Comparison of ENCODE assay signal across 1 cellular context in the genomic region with DNA sequence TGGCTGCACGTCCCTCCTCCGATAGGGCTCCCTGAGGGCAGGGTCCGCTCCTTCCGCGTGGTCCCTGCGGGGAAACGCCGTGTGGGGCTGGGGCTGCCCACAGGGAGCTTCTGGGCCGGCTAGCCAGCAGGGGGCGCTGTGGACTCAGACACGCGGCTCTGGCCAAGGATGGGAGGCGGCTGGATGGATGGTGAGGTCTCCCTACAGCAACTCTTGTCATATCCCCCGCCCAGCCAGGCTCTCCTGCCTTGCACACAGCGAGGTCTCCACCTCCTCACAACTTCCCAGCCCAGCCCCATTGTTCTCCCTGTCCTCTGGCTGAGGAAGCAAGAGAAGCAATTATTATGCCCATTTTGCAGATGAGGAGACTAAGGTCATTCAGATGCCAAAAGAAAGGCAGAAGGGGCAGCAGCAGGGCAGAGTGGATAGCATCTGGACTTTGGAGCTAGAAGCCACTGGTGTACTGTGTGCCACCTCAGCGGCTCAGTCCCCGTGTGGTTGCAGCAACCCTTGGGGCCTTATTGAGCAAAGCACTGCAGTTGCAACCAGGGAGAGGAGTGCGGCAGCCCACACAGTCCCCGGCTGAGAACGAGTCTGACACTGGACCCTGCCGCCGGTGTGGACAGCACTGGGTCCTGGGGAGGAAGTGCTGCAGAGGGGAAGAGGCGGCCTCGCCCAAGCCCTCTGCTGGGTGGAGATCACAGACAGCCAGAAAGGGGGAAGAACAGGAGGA.
TF ChIP-seq lines count a peak whose summit lies in the region.

No MANE protein-coding gene starts in this region.

TF ChIP-seq in HepG2, 621 proteins besides CTCF, POLR2A, EP300 and RAD21 (continued from another document and continues in another):
- TF ChIP-seq, protein P1, sequence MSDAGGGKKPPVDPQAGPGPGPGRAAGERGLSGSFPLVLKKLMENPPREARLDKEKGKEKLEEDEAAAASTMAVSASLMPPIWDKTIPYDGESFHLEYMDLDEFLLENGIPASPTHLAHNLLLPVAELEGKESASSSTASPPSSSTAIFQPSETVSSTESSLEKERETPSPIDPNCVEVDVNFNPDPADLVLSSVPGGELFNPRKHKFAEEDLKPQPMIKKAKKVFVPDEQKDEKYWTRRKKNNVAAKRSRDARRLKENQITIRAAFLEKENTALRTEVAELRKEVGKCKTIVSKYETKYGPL (CRISPR knock-in tag; IDR thresholded peaks at IDR 0.05) = no peak
- no peak for TF ChIP-seq MXD4 (CRISPR knock-in tag; IDR thresholded peaks at IDR 0.05)
- no peak for TF ChIP-seq ZNF674 (CRISPR knock-in tag; IDR thresholded peaks at IDR 0.05; ENCODE audit: low read depth)
- TF ChIP-seq HMG20A (CRISPR knock-in tag; IDR thresholded peaks at IDR 0.05; ENCODE audit: borderline replicate concordance) = no peak
- TF ChIP-seq, protein P2, sequence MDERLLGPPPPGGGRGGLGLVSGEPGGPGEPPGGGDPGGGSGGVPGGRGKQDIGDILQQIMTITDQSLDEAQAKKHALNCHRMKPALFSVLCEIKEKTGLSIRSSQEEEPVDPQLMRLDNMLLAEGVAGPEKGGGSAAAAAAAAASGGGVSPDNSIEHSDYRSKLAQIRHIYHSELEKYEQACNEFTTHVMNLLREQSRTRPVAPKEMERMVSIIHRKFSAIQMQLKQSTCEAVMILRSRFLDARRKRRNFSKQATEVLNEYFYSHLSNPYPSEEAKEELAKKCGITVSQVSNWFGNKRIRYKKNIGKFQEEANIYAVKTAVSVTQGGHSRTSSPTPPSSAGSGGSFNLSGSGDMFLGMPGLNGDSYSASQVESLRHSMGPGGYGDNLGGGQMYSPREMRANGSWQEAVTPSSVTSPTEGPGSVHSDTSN (CRISPR knock-in tag; IDR thresholded peaks at IDR 0.05) = 0 out of 2 replicates have a peak, but pooled peaks have one; percentile 15
- TF ChIP-seq NR2F2 (IDR thresholded peaks at IDR 0.05; ENCODE audit: borderline replicate concordance, low read depth) = no peak
- no peak for TF ChIP-seq ZNF777 (CRISPR knock-in tag; IDR thresholded peaks at IDR 0.05)
- TF ChIP-seq STAG1 (CRISPR knock-in tag; IDR thresholded peaks at IDR 0.05) = peak; percentile 95
- no peak for TF ChIP-seq ZNF17 (CRISPR knock-in tag; IDR thresholded peaks at IDR 0.05)
- peak; percentile 40; the same call in 1 of the 2 replicates for TF ChIP-seq ZNF562 (CRISPR knock-in tag; IDR thresholded peaks at IDR 0.05; ENCODE audit: borderline replicate concordance)
- no peak for TF ChIP-seq ZNF367 (CRISPR knock-in tag; IDR thresholded peaks at IDR 0.05; ENCODE audit: borderline replicate concordance)
- TF ChIP-seq IKZF4 (CRISPR knock-in tag; IDR thresholded peaks at IDR 0.05; ENCODE audit: borderline replicate concordance, low read depth, not compliant biosample characterization) = peak; percentile 65
- TF ChIP-seq, protein P3, sequence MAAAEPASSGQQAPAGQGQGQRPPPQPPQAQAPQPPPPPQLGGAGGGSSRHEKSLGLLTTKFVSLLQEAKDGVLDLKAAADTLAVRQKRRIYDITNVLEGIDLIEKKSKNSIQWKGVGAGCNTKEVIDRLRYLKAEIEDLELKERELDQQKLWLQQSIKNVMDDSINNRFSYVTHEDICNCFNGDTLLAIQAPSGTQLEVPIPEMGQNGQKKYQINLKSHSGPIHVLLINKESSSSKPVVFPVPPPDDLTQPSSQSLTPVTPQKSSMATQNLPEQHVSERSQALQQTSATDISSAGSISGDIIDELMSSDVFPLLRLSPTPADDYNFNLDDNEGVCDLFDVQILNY (CRISPR knock-in tag; conservative IDR thresholded peaks at IDR 0.05) = no peak
- TF ChIP-seq ZNF776 (CRISPR knock-in tag; IDR thresholded peaks at IDR 0.05) = no peak
- peak; percentile 63; the same call in 1 of the 2 replicates for TF ChIP-seq ZNF891 (CRISPR knock-in tag; IDR thresholded peaks at IDR 0.05)
- TF ChIP-seq, protein P4, sequence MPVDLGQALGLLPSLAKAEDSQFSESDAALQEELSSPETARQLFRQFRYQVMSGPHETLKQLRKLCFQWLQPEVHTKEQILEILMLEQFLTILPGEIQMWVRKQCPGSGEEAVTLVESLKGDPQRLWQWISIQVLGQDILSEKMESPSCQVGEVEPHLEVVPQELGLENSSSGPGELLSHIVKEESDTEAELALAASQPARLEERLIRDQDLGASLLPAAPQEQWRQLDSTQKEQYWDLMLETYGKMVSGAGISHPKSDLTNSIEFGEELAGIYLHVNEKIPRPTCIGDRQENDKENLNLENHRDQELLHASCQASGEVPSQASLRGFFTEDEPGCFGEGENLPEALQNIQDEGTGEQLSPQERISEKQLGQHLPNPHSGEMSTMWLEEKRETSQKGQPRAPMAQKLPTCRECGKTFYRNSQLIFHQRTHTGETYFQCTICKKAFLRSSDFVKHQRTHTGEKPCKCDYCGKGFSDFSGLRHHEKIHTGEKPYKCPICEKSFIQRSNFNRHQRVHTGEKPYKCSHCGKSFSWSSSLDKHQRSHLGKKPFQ (CRISPR knock-in tag; IDR thresholded peaks at IDR 0.05; ENCODE audit: insufficient replicate concordance) = no peak
- no peak for TF ChIP-seq NAIF1 (CRISPR knock-in tag; IDR thresholded peaks at IDR 0.05; ENCODE audit: borderline replicate concordance)
- no peak for TF ChIP-seq ZNF260 (CRISPR knock-in tag; IDR thresholded peaks at IDR 0.05; ENCODE audit: borderline replicate concordance, low read depth)
- TF ChIP-seq HCFC1 (IDR thresholded peaks at IDR 0.05; ENCODE audit: low read depth, low read length) = no peak
- no peak for TF ChIP-seq REL (CRISPR knock-in tag; conservative IDR thresholded peaks at IDR 0.05)
- no peak for TF ChIP-seq ZNF775 (CRISPR knock-in tag; IDR thresholded peaks at IDR 0.05; ENCODE audit: borderline replicate concordance)
- no peak for TF ChIP-seq PHB2 (IDR thresholded peaks at IDR 0.05; ENCODE audit: partially characterized antibody)
- no peak for TF ChIP-seq ZNF841 (CRISPR knock-in tag; IDR thresholded peaks at IDR 0.05; ENCODE audit: borderline replicate concordance)
- no peak for TF ChIP-seq ZNF205 (CRISPR knock-in tag; IDR thresholded peaks at IDR 0.05)
- no peak for TF ChIP-seq SP140L (CRISPR knock-in tag; IDR thresholded peaks at IDR 0.05; ENCODE audit: borderline replicate concordance)
- peak; percentile 22 for TF ChIP-seq NRL (CRISPR knock-in tag; IDR thresholded peaks at IDR 0.05; ENCODE audit: borderline replicate concordance)
- no peak for TF ChIP-seq SMAD9 (CRISPR knock-in tag; IDR thresholded peaks at IDR 0.05)
- TF ChIP-seq, protein P5, sequence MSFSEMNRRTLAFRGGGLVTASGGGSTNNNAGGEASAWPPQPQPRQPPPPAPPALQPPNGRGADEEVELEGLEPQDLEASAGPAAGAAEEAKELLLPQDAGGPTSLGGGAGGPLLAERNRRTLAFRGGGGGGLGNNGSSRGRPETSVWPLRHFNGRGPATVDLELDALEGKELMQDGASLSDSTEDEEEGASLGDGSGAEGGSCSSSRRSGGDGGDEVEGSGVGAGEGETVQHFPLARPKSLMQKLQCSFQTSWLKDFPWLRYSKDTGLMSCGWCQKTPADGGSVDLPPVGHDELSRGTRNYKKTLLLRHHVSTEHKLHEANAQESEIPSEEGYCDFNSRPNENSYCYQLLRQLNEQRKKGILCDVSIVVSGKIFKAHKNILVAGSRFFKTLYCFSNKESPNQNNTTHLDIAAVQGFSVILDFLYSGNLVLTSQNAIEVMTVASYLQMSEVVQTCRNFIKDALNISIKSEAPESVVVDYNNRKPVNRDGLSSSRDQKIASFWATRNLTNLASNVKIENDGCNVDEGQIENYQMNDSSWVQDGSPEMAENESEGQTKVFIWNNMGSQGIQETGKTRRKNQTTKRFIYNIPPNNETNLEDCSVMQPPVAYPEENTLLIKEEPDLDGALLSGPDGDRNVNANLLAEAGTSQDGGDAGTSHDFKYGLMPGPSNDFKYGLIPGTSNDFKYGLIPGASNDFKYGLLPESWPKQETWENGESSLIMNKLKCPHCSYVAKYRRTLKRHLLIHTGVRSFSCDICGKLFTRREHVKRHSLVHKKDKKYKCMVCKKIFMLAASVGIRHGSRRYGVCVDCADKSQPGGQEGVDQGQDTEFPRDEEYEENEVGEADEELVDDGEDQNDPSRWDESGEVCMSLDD (CRISPR knock-in tag; IDR thresholded peaks at IDR 0.05; ENCODE audit: borderline replicate concordance) = no peak
- no peak for TF ChIP-seq ZNF672 (CRISPR knock-in tag; IDR thresholded peaks at IDR 0.05)
- TF ChIP-seq, protein P6, sequence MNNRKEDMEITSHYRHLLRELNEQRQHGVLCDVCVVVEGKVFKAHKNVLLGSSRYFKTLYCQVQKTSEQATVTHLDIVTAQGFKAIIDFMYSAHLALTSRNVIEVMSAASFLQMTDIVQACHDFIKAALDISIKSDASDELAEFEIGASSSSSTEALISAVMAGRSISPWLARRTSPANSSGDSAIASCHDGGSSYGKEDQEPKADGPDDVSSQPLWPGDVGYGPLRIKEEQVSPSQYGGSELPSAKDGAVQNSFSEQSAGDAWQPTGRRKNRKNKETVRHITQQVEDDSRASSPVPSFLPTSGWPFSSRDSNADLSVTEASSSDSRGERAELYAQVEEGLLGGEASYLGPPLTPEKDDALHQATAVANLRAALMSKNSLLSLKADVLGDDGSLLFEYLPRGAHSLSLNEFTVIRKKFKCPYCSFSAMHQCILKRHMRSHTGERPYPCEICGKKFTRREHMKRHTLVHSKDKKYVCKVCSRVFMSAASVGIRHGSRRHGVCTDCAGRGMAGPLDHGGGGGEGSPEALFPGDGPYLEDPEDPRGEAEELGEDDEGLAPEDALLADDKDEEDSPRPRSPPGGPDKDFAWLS (CRISPR knock-in tag; IDR thresholded peaks at IDR 0.05; ENCODE audit: borderline replicate concordance) = no peak
- TF ChIP-seq ZNF75D (CRISPR knock-in tag; IDR thresholded peaks at IDR 0.05; ENCODE audit: borderline replicate concordance) = no peak
- peak; percentile 91 for TF ChIP-seq RCOR2 (CRISPR knock-in tag; IDR thresholded peaks at IDR 0.05)
- TF ChIP-seq, protein P7, sequence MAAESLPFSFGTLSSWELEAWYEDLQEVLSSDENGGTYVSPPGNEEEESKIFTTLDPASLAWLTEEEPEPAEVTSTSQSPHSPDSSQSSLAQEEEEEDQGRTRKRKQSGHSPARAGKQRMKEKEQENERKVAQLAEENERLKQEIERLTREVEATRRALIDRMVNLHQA (CRISPR knock-in tag; IDR thresholded peaks at IDR 0.05) = no peak
- no peak for TF ChIP-seq ZNF10 (CRISPR knock-in tag; IDR thresholded peaks at IDR 0.05; ENCODE audit: borderline replicate concordance, low read depth)
- TF ChIP-seq PRPF4 (IDR thresholded peaks at IDR 0.05; ENCODE audit: low read depth, low read length, poor library complexity, severe bottlenecking) = no peak
- TF ChIP-seq ZFP1 (CRISPR knock-in tag; IDR thresholded peaks at IDR 0.05) = no peak; the same call in 1 of the 2 replicates
- TF ChIP-seq GZF1 (CRISPR knock-in tag; IDR thresholded peaks at IDR 0.05) = 0 out of 2 replicates have a peak, but pooled peaks have one; percentile 49
- TF ChIP-seq KLF15 (CRISPR knock-in tag; IDR thresholded peaks at IDR 0.05; ENCODE audit: borderline replicate concordance) = no peak
- TF ChIP-seq RAD51 (IDR thresholded peaks at IDR 0.05; ENCODE audit: borderline replicate concordance) = no peak
- no peak for TF ChIP-seq ELF3 (CRISPR knock-in tag; IDR thresholded peaks at IDR 0.05)
- TF ChIP-seq ZNF354B (CRISPR knock-in tag; IDR thresholded peaks at IDR 0.05) = no peak
- peak; percentile 26; the same call in 1 of the 2 replicates for TF ChIP-seq NR2C2 (CRISPR knock-in tag; IDR thresholded peaks at IDR 0.05; ENCODE audit: borderline replicate concordance)
- TF ChIP-seq MYC (CRISPR knock-in tag; IDR thresholded peaks at IDR 0.05; ENCODE audit: borderline replicate concordance) = peak; percentile 87; the same call in 1 of the 2 replicates
- TF ChIP-seq, protein P8, sequence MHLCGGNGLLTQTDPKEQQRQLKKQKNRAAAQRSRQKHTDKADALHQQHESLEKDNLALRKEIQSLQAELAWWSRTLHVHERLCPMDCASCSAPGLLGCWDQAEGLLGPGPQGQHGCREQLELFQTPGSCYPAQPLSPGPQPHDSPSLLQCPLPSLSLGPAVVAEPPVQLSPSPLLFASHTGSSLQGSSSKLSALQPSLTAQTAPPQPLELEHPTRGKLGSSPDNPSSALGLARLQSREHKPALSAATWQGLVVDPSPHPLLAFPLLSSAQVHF (CRISPR knock-in tag; IDR thresholded peaks at IDR 0.05) = no peak
- no peak for TF ChIP-seq SOX13 (IDR thresholded peaks at IDR 0.05)
- TF ChIP-seq SOX13 (CRISPR knock-in tag; conservative IDR thresholded peaks at IDR 0.05 in 1 of 2, IDR thresholded peaks at IDR 0.05 in 1 of 2) = no peak
- TF ChIP-seq ATF7 (IDR thresholded peaks at IDR 0.05) = no peak
- TF ChIP-seq ATF7 (CRISPR knock-in tag; IDR thresholded peaks at IDR 0.05) = no peak
- TF ChIP-seq ZNF607 (CRISPR knock-in tag; IDR thresholded peaks at IDR 0.05; ENCODE audit: borderline replicate concordance) = no peak
- TF ChIP-seq RFXAP (CRISPR knock-in tag; IDR thresholded peaks at IDR 0.05; ENCODE audit: borderline replicate concordance) = no peak
- TF ChIP-seq, protein P9, sequence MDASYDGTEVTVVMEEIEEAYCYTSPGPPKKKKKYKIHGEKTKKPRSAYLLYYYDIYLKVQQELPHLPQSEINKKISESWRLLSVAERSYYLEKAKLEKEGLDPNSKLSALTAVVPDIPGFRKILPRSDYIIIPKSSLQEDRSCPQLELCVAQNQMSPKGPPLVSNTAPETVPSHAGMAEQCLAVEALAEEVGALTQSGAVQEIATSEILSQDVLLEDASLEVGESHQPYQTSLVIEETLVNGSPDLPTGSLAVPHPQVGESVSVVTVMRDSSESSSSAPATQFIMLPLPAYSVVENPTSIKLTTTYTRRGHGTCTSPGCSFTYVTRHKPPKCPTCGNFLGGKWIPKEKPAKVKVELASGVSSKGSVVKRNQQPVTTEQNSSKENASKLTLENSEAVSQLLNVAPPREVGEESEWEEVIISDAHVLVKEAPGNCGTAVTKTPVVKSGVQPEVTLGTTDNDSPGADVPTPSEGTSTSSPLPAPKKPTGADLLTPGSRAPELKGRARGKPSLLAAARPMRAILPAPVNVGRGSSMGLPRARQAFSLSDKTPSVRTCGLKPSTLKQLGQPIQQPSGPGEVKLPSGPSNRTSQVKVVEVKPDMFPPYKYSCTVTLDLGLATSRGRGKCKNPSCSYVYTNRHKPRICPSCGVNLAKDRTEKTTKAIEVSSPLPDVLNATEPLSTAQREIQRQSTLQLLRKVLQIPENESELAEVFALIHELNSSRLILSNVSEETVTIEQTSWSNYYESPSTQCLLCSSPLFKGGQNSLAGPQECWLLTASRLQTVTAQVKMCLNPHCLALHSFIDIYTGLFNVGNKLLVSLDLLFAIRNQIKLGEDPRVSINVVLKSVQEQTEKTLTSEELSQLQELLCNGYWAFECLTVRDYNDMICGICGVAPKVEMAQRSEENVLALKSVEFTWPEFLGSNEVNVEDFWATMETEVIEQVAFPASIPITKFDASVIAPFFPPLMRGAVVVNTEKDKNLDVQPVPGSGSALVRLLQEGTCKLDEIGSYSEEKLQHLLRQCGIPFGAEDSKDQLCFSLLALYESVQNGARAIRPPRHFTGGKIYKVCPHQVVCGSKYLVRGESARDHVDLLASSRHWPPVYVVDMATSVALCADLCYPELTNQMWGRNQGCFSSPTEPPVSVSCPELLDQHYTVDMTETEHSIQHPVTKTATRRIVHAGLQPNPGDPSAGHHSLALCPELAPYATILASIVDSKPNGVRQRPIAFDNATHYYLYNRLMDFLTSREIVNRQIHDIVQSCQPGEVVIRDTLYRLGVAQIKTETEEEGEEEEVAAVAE (CRISPR knock-in tag; IDR thresholded peaks at IDR 0.05; ENCODE audit: borderline replicate concordance) = no peak
- peak; percentile 77 for TF ChIP-seq NFIB (CRISPR knock-in tag; IDR thresholded peaks at IDR 0.05; ENCODE audit: borderline replicate concordance)
- 0 out of 2 replicates have a peak, but pooled peaks have one; percentile 25 for TF ChIP-seq DPF2 (CRISPR knock-in tag; IDR thresholded peaks at IDR 0.05; ENCODE audit: borderline replicate concordance, low read depth)
- TF ChIP-seq ERF (CRISPR knock-in tag; IDR thresholded peaks at IDR 0.05) = peak; percentile 38; the same call in 1 of the 2 replicates
- TF ChIP-seq MEIS1 (CRISPR knock-in tag; IDR thresholded peaks at IDR 0.05; ENCODE audit: borderline replicate concordance) = peak; percentile 72; the same call in 1 of the 2 replicates
- TF ChIP-seq ELF1 (CRISPR knock-in tag; IDR thresholded peaks at IDR 0.05) = no peak
